ENCODE assay signal across 10 cellular contexts in the genomic region with DNA sequence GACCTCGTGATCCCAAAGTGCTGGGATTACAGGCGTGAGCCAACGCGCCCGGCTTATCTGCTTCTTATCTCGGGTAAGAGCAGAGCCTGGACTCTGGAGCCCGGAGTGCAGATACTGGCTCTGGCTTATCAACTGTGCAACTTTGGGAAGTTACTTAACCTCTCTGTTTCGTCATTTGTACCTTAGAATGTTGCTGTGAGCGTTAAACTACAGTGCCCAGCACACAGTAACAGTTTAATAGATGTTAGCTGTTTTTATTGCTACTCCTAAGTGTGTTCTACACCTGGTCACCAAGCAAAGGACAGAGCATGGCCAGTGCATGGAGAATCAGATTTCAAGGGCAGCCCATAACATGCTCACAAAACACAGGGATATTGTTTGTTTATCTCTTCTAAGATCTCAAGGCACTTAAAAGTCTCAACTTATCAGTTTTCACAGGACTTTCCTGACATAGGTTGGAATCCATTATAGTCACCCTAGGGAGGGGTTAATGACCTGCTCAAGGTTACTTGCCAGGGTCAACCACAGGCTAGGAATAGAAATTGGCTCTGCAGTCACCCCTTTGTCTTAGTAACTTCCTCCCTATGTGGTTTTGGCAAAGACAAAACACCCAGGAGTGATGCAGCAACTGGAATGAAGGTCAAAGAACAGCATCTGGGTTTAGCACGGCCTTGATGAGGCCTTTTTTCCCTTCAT. TPM values are rescaled to one million over a fixed set of nuclear protein-coding genes. Genes with fewer than 3 reads are reported as not detected.
DNase-seq lines count a peak whose midpoint lies in the region; ATAC-seq lines count a peak whose summit lies in the region.
"Had no signal": no experiment of that assay in that cellular context is flagged by ENCODE, and none has a peak within 500 bp of the region (broad histone marks: within the 10 kb centered on the region; RNA-seq: fewer than 3 reads in every experiment).

No MANE protein-coding gene starts in this region.

- DNase-seq in Daoy (ENCODE audit: low read depth) (peak; percentile 94), NOMO-1 (lab: John Stamatoyannopoulos, UW; ENCODE audit: unreplicated experiment in 2 of 2) (peak; percentile 28 to 56), non-pigmented ciliary epithelial cell (ENCODE audit: low read depth) (peak; percentile 78), NCI-H774 (lab: John Stamatoyannopoulos, UW) (no peak), ecto neural progenitor cell (ENCODE audit: low spot score) (no peak)
- DNase-seq: nucleus accumbens, T-helper 2 cell had no signal

- ATAC-seq in esophagus mucosa (peak; percentile 39), HG03097 (IDR thresholded peaks at IDR 0.05; ENCODE audit: low FRiP score, unreplicated experiment) (no peak), HG02885 (IDR thresholded peaks at IDR 0.05; ENCODE audit: poor library complexity, unreplicated experiment) (no peak)

RNA-seq across cellular contexts. Expression of a gene that starts 22.5 kb away (rescaled TPM):
- total RNA-seq in Daoy (2014; rRNA removed; shearing (Covaris generic)), result 363 and 488 TPM in 2 replicates
- 156 TPM for total RNA-seq in esophagus mucosa

RNA-seq across cellular contexts. Expression of a gene that starts 54.8 kb away (rescaled TPM):
- 4.6 and 8.8 TPM in 2 replicates for total RNA-seq in Daoy (2014; rRNA removed; shearing (Covaris generic))
- total RNA-seq in esophagus mucosa, result 89.7 TPM

Comparison
In these comparisons a context has a peak if more than half of its experiments do, and no peak if none do; other contexts are left out.
1. DNase-seq: peak in Daoy (single experiment), NOMO-1 (2 of 2) and non-pigmented ciliary epithelial cell (single experiment); none in NCI-H774 (single experiment) and ecto neural progenitor cell (single experiment).